15 cellular contexts compared by ENCODE assay signal in genomic region chr2:132731431-132731830, GRCh38.
DNase-seq lines count a peak whose midpoint lies in the region; ATAC-seq and TF ChIP-seq lines count a peak whose summit lies in the region.
"Had no signal": no experiment of that assay in that cellular context is flagged by ENCODE, and none has a peak within 500 bp of the region (broad histone marks: within the 10 kb centered on the region; RNA-seq: fewer than 3 reads in every experiment).

No MANE protein-coding gene starts in this region.

- no peaks in the 10 kb centered on the region for H3K4me1 Mint-ChIP-seq in GM23338
- H3K4me1 Mint-ChIP-seq in endodermal cell = no peaks in the 10 kb centered on the region
- H3K4me1 Mint-ChIP-seq in naive thymus-derived CD4-positive, alpha-beta T cell = no peaks in the 10 kb centered on the region

- no peaks in the 10 kb centered on the region for H4K20me1 ChIP-seq in GM23338 (replicated peaks; ENCODE audit: insufficient read depth)

- H3K27me3 ChIP-seq in GM23338 (ENCODE audit: insufficient read depth) (no peaks in the 10 kb centered on the region), endodermal cell (ENCODE audit: control insufficient read depth, insufficient read depth, low read length, poor library complexity, severe bottlenecking) (no peaks in the 10 kb centered on the region)
- H3K27me3 ChIP-seq in naive thymus-derived CD4-positive, alpha-beta T cell (ENCODE audit: control insufficient read depth in 2 of 2, insufficient read depth in 2 of 2, low read length in 2 of 2) = no peaks in the 10 kb centered on the region

- WGBS in endodermal cell (ENCODE audit: insufficient coverage in 1 of 2, insufficient read length in 1 of 2), 2 experiments = 93 to 100% methylated on average over 1 to 4 of the region's 4 CpGs

- H3K4me1 ChIP-seq in GM23338 (ENCODE audit: insufficient read depth) (no peaks in the 10 kb centered on the region), endodermal cell (ENCODE audit: control insufficient read depth, insufficient read depth, low read length) (no peaks in the 10 kb centered on the region)
- no peaks in the 10 kb centered on the region for H3K4me1 ChIP-seq in naive thymus-derived CD4-positive, alpha-beta T cell (ENCODE audit: control insufficient read depth in 2 of 2, insufficient read depth in 2 of 2, low read length in 2 of 2)
- H3K4me1 ChIP-seq: Caco-2 had no signal

- no peaks in the 10 kb centered on the region for H3K79me2 ChIP-seq in GM23338 (replicated peaks; ENCODE audit: insufficient read depth)

- no peaks in the 10 kb centered on the region for H3K9me3 ChIP-seq in endodermal cell (ENCODE audit: control insufficient read depth, low read length)
- no peaks in the 10 kb centered on the region for H3K9me3 ChIP-seq in naive thymus-derived CD4-positive, alpha-beta T cell (ENCODE audit: control insufficient read depth in 2 of 3, low read length in 3 of 3)
- H3K9me3 ChIP-seq: Caco-2 had no signal

- intact Hi-C loops in naive thymus-derived CD4-positive, alpha-beta T cell (cut with micrococcal nuclease) = no loop called here

- no peaks in the 10 kb centered on the region for H3F3A ChIP-seq in GM23338 (replicated peaks; ENCODE audit: low read depth)

- CTCF ChIA-PET in naive thymus-derived CD4-positive, alpha-beta T cell (lab: Charles Lee) = no interaction called here

- DNase-seq in EH (ENCODE audit: low read depth) (peak; percentile 32), GM23338 (ENCODE audit: low spot score) (no peak), M059J (ENCODE audit: low read depth) (peak; percentile 21), endodermal cell (peak; percentile 54), nucleus accumbens (lab: John Stamatoyannopoulos, UW) (no peak), NCI-H446 (lab: John Stamatoyannopoulos, UW) (no peak)
- no peak for DNase-seq in naive thymus-derived CD4-positive, alpha-beta T cell
- DNase-seq in activated T-cell treated with anti-CD3 and anti-CD28 coated beads, Interleukin-2, amount 50 U/mL, for 1 hour = no peak
- DNase-seq: AML-193; Caco-2; CD4-positive, alpha-beta T cell had no signal

- H2AFZ ChIP-seq in GM23338 = no peak overlapping the region

- H3K27ac ChIP-seq in GM23338 (ENCODE audit: low read depth) (no peak overlapping the region), endodermal cell (ENCODE audit: low read depth, low read length) (no peak overlapping the region)
- no peak overlapping the region for H3K27ac ChIP-seq in naive thymus-derived CD4-positive, alpha-beta T cell (ENCODE audit: low read depth, low read length)
- H3K27ac ChIP-seq: C4-2B had no signal

- no peaks in the 10 kb centered on the region for H3K36me3 Mint-ChIP-seq in GM23338 (ENCODE audit: low read depth)
- no peaks in the 10 kb centered on the region for H3K36me3 Mint-ChIP-seq in endodermal cell (ENCODE audit: low read depth)
- H3K36me3 Mint-ChIP-seq in naive thymus-derived CD4-positive, alpha-beta T cell = no peaks in the 10 kb centered on the region

- 0 out of 2 replicates have a peak overlapping the region, but pooled peaks have one; percentile 17 for H3K27ac Mint-ChIP-seq in GM23338
- no peak overlapping the region for H3K27ac Mint-ChIP-seq in endodermal cell
- H3K27ac Mint-ChIP-seq in naive thymus-derived CD4-positive, alpha-beta T cell = no peak overlapping the region
- H3K27ac Mint-ChIP-seq: CD4-positive, alpha-beta T cell; H9 had no signal

- H3K4me2 ChIP-seq in GM23338 = no peak overlapping the region

- H3K36me3 ChIP-seq in GM23338 (ENCODE audit: insufficient read depth) (no peaks in the 10 kb centered on the region), endodermal cell (ENCODE audit: control insufficient read depth, insufficient read depth, low read length) (no peaks in the 10 kb centered on the region)
- H3K36me3 ChIP-seq in naive thymus-derived CD4-positive, alpha-beta T cell (ENCODE audit: control insufficient read depth in 2 of 3, insufficient read depth in 3 of 3, low read length in 3 of 3) = no peaks in the 10 kb centered on the region

- H3K4me3 Mint-ChIP-seq in GM23338 (no peak overlapping the region), endodermal cell (no peak overlapping the region)
- H3K4me3 Mint-ChIP-seq in naive thymus-derived CD4-positive, alpha-beta T cell = no peak overlapping the region
- H3K4me3 Mint-ChIP-seq: CD4-positive, alpha-beta T cell; H9 had no signal

- no peak for ATAC-seq in GM23338
- no peak for ATAC-seq in naive thymus-derived CD4-positive, alpha-beta T cell
- ATAC-seq: GM12878, HepG2 had no signal

- POLR2A ChIA-PET in naive thymus-derived CD4-positive, alpha-beta T cell (lab: Charles Lee) = no interaction called here

- H3K9ac ChIP-seq in endodermal cell (ENCODE audit: extremely low read depth, low read length, poor library complexity, severe bottlenecking) = no peak overlapping the region

- no peaks in the 10 kb centered on the region for H3K9me3 Mint-ChIP-seq in GM23338
- H3K9me3 Mint-ChIP-seq in endodermal cell = no peaks in the 10 kb centered on the region
- H3K9me3 Mint-ChIP-seq in naive thymus-derived CD4-positive, alpha-beta T cell = peaks cover 0 to 8% (median 0%) of the 10 kb centered on the region in 11 donors
- H3K9me3 Mint-ChIP-seq: CD4-positive, alpha-beta T cell; H9 had no signal

- TF ChIP-seq CTCF in GM23338 (conservative IDR thresholded peaks at IDR 0.05; ENCODE audit: low read depth in 2 of 2) = peak in 1 of 2 experiments; percentile 38; a peak in 1 of 4 replicates
- no peak for TF ChIP-seq CTCF in endodermal cell (conservative IDR thresholded peaks at IDR 0.05)

- H3K9me2 ChIP-seq in GM23338 (ENCODE audit: insufficient read depth) = 0 out of 2 replicates have a peak, but pooled peaks cover 4% of the 10 kb centered on the region

- no peaks in the 10 kb centered on the region for H3K27me3 Mint-ChIP-seq in GM23338 (ENCODE audit: insufficient read depth, low read depth, poor library complexity)
- no peaks in the 10 kb centered on the region for H3K27me3 Mint-ChIP-seq in endodermal cell (ENCODE audit: insufficient read depth)
- no peaks in the 10 kb centered on the region for H3K27me3 Mint-ChIP-seq in naive thymus-derived CD4-positive, alpha-beta T cell
- H3K27me3 Mint-ChIP-seq: CD4-positive, alpha-beta T cell had no signal

- H3K4me3 ChIP-seq in GM23338 = no peak overlapping the region
- no peak overlapping the region for H3K4me3 ChIP-seq in endodermal cell (ENCODE audit: low read length)
- no peak overlapping the region for H3K4me3 ChIP-seq in naive thymus-derived CD4-positive, alpha-beta T cell (ENCODE audit: low read length)
- H3K4me3 ChIP-seq: GM12878 had no signal

TF ChIP-seq in GM23338, 12 proteins besides CTCF, POLR2A, EP300 and RAD21 (continues in another document):
- TF ChIP-seq POLR2AphosphoS5 (IDR thresholded peaks at IDR 0.05; ENCODE audit: low read depth) = no peak
- no peak for TF ChIP-seq EZH2phosphoT487 (IDR thresholded peaks at IDR 0.05; ENCODE audit: unreplicated experiment)
- TF ChIP-seq JUNB (IDR thresholded peaks at IDR 0.05; ENCODE audit: unreplicated experiment) = no peak
- TF ChIP-seq, protein P1, sequence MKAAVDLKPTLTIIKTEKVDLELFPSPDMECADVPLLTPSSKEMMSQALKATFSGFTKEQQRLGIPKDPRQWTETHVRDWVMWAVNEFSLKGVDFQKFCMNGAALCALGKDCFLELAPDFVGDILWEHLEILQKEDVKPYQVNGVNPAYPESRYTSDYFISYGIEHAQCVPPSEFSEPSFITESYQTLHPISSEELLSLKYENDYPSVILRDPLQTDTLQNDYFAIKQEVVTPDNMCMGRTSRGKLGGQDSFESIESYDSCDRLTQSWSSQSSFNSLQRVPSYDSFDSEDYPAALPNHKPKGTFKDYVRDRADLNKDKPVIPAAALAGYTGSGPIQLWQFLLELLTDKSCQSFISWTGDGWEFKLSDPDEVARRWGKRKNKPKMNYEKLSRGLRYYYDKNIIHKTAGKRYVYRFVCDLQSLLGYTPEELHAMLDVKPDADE (IDR thresholded peaks at IDR 0.05) = no peak
- TF ChIP-seq STAT1 (IDR thresholded peaks at IDR 0.05; ENCODE audit: unreplicated experiment) = no peak
- TF ChIP-seq, protein P2, sequence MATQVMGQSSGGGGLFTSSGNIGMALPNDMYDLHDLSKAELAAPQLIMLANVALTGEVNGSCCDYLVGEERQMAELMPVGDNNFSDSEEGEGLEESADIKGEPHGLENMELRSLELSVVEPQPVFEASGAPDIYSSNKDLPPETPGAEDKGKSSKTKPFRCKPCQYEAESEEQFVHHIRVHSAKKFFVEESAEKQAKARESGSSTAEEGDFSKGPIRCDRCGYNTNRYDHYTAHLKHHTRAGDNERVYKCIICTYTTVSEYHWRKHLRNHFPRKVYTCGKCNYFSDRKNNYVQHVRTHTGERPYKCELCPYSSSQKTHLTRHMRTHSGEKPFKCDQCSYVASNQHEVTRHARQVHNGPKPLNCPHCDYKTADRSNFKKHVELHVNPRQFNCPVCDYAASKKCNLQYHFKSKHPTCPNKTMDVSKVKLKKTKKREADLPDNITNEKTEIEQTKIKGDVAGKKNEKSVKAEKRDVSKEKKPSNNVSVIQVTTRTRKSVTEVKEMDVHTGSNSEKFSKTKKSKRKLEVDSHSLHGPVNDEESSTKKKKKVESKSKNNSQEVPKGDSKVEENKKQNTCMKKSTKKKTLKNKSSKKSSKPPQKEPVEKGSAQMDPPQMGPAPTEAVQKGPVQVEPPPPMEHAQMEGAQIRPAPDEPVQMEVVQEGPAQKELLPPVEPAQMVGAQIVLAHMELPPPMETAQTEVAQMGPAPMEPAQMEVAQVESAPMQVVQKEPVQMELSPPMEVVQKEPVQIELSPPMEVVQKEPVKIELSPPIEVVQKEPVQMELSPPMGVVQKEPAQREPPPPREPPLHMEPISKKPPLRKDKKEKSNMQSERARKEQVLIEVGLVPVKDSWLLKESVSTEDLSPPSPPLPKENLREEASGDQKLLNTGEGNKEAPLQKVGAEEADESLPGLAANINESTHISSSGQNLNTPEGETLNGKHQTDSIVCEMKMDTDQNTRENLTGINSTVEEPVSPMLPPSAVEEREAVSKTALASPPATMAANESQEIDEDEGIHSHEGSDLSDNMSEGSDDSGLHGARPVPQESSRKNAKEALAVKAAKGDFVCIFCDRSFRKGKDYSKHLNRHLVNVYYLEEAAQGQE (IDR thresholded peaks at IDR 0.05; ENCODE audit: unreplicated experiment) = no peak

Comparison
In these comparisons a context has a peak if more than half of its experiments do, and no peak if none do; other contexts are left out.
1. DNase-seq: peak in EH (single experiment), M059J (single experiment) and endodermal cell (single experiment); none in GM23338 (single experiment), naive thymus-derived CD4-positive, alpha-beta T cell (0 of 9), nucleus accumbens (0 of 56), activated T-cell treated with anti-CD3 and anti-CD28 coated beads, Interleukin-2, amount 50 U/mL, for 1 hour (single experiment) and NCI-H446 (0 of 2).